ENCODE assay signal across 9 cellular contexts in the genomic region with DNA sequence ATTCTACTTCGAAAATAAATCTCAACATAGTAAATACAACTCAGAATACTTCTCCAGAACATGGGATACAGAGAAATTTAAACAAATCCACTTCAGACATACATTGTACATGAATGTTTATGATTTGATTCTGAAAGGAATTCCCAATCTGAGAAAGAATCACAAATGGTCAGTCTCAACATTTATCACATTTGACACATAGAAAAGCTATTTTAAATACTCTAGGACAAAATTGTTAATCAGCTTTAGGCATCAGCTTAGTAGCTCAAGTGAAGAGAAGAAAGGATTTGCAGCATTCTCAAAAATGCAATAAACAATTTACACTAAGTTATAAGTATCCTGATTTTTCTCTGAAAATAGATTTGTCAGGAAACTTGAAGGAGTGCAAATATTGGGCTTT.
"Had no signal": no experiment of that assay in that cellular context is flagged by ENCODE, and none has a peak within 500 bp of the region (broad histone marks: within the 10 kb centered on the region; RNA-seq: fewer than 3 reads in every experiment).

No MANE protein-coding gene starts in this region.

- H3K4me3 ChIP-seq: GM23248, HAP-1, K562 had no signal

- H3K27ac ChIP-seq: GM23248 had no signal

- ATAC-seq: HCT116, K562 had no signal

- DNase-seq: GM23248, GOT3, H7, HFFc6, IMR-90 had no signal

- H3K4me1 ChIP-seq: HAP-1 had no signal

- H2AFZ ChIP-seq: GM23248 had no signal

- H3K36me3 ChIP-seq: HAP-1 had no signal

- FAIRE-seq: HTR-8/SVneo, K562 had no signal

- H3K4me3 Mint-ChIP-seq: HFFc6 had no signal

- H3K9me3 ChIP-seq: HAP-1 had no signal

- H3K9me3 Mint-ChIP-seq: HFFc6 had no signal

- H3K27ac Mint-ChIP-seq: HFFc6 had no signal

- H3K9ac ChIP-seq: GM23248 had no signal
